ENCODE assay signal across 1 cellular context in the genomic region with DNA sequence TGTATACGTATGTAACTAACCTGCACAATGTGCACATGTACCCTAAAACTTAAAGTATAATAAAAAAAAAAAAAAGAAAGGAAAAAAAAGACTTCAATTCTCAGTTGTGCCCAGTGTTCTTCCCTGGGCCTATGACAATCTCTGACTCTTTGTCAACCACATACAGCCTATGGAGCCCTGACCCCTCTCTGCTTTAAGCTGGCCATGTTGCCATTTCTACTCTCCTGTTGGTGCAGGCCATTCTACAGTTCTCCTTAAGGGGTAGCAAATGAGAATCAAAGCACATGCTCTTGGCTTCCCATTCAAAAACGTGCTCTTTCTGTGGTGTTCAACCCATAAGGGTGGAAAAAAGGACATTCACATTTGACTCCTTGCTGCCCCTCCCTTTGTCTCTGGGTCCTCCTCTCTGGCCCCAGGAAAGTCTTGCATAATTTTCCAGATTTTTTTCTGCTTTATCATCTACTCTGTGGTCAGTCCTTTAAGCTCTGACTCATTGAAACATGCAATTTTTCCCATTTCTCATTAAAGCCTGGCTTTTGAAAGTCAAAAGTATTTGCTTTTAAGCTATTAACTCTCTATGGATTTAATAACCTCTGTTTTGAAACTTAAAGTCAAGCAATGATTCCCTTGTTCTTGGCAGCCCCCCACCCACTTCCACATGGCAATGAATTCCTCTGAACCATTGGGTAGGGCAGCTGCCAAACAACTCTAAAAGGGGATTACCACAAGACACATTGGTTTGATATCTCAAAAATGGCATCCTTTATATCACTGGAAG.
TF ChIP-seq lines count a peak whose summit lies in the region.

No MANE protein-coding gene starts in this region.

TF ChIP-seq in A549, 52 proteins besides CTCF, POLR2A, EP300 and RAD21 (continued from another document):
- TF ChIP-seq JUN (IDR thresholded peaks at IDR 0.05) (peak in 1 of 2 experiments; percentile 52; a peak in 2 of 5 replicates), HOXB5 (CRISPR knock-in tag; IDR thresholded peaks at IDR 0.05) (no peak), HEYL (CRISPR knock-in tag; IDR thresholded peaks at IDR 0.05) (no peak), RFX5 (IDR thresholded peaks at IDR 0.05) (no peak), PHF8 (IDR thresholded peaks at IDR 0.05; ENCODE audit: borderline replicate concordance, low read depth) (no peak), FOSL2 (IDR thresholded peaks at IDR 0.05) (peak; percentile 91), FOSL2 (CRISPR knock-in tag; IDR thresholded peaks at IDR 0.05) (peak; percentile 92)
- TF ChIP-seq, protein P1, sequence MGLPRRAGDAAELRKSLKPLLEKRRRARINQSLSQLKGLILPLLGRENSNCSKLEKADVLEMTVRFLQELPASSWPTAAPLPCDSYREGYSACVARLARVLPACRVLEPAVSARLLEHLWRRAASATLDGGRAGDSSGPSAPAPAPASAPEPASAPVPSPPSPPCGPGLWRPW (IDR thresholded peaks at IDR 0.05), result peak; percentile 79; the same call in 1 of the 2 replicates
- TF ChIP-seq, protein P2, sequence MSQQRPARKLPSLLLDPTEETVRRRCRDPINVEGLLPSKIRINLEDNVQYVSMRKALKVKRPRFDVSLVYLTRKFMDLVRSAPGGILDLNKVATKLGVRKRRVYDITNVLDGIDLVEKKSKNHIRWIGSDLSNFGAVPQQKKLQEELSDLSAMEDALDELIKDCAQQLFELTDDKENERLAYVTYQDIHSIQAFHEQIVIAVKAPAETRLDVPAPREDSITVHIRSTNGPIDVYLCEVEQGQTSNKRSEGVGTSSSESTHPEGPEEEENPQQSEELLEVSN (IDR thresholded peaks at IDR 0.05; ENCODE audit: borderline replicate concordance, low read depth), result no peak
- TF ChIP-seq, protein P3, sequence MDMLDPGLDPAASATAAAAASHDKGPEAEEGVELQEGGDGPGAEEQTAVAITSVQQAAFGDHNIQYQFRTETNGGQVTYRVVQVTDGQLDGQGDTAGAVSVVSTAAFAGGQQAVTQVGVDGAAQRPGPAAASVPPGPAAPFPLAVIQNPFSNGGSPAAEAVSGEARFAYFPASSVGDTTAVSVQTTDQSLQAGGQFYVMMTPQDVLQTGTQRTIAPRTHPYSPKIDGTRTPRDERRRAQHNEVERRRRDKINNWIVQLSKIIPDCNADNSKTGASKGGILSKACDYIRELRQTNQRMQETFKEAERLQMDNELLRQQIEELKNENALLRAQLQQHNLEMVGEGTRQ (IDR thresholded peaks at IDR 0.05), result no peak
